16 cellular contexts compared by ENCODE assay signal in the genomic region with DNA sequence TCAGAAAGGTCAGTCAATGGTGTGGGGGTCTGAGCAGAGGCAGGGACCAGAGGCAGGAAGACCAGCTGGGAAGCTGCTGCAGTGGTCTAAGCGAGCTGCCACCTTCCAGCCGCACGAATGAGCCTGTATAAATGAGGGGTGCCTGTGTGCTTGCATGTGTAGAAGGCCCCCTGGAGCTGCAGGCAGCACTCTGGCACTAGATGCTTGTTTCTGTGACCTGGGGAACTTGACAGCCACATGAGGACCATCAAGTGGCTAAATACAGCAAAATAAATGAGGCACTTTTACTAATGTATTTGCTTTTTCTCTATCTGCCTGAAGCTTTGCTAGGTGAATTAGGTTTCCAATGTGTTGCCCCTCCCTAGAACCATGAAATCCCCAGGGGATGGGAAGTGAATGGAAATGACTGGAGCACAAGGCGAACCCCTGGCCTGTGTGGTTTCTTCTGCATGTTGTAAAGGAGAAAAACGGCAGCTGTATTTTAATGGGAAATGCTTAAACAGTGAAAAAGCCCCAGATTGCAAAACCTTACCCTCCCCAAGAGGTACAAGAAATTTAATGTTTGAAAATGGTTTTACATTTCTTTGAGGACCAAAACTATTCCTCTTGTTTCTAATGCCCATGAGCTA. TPM values are rescaled to one million over a fixed set of nuclear protein-coding genes. Genes with fewer than 3 reads are reported as not detected.
DNase-seq lines count a peak whose midpoint lies in the region; ATAC-seq and TF ChIP-seq lines count a peak whose summit lies in the region.
"Had no signal": no experiment of that assay in that cellular context is flagged by ENCODE, and none has a peak within 500 bp of the region (broad histone marks: within the 10 kb centered on the region; RNA-seq: fewer than 3 reads in every experiment).

No MANE protein-coding gene starts in this region.

- peak overlapping the region; percentile 36 for H3K18ac ChIP-seq in neuronal stem cell (ENCODE audit: low read length)

- H3K4me2 ChIP-seq in neuronal stem cell (ENCODE audit: insufficient read depth, low read length, poor library complexity, severe bottlenecking), result no peak overlapping the region
- H3K4me2 ChIP-seq: PC-9 had no signal

- no peak overlapping the region for H2BK15ac ChIP-seq in neuronal stem cell (ENCODE audit: low read length)

- no peaks in the 10 kb centered on the region for H3K79me1 ChIP-seq in neuronal stem cell (ENCODE audit: low read depth, low read length)

- no CpG with 5 or more reads among the region's 5 CpGs for WGBS in neuronal stem cell (ENCODE audit: extremely low coverage in 2 of 2, insufficient read length in 2 of 2, insufficient replicate concordance in 1 of 2), 2 donors

- in situ Hi-C loops in astrocyte of the spinal cord (cut with HindIII; ENCODE audit: low sequenced_read_pairs), result no loop called here

- no peak overlapping the region for H3K4ac ChIP-seq in neuronal stem cell (ENCODE audit: low read length)

- ATAC-seq in HG03196 (IDR thresholded peaks at IDR 0.05; ENCODE audit: unreplicated experiment) (no peak), GM21381 (IDR thresholded peaks at IDR 0.05; ENCODE audit: unreplicated experiment) (no peak), GM18907 (IDR thresholded peaks at IDR 0.05; ENCODE audit: unreplicated experiment) (no peak)
- ATAC-seq: mucosa of descending colon had no signal

- H2BK120ac ChIP-seq in neuronal stem cell (ENCODE audit: low read depth, low read length), result no peak overlapping the region

- H3K4me3 ChIP-seq in astrocyte of the spinal cord (ENCODE audit: low read depth, low read length) (no peak overlapping the region), neuronal stem cell (ENCODE audit: low read length in 2 of 2) (no peak overlapping the region)
- H3K4me3 ChIP-seq: mucosa of descending colon, pancreas, PC-9 had no signal

- DNase-seq in GM03348 (ENCODE audit: low spot score) (peak; percentile 70), NCI-H187 treated with DMSO at 0.1 percent for 48 hours (lab: John Stamatoyannopoulos, UW) (peak; percentile 90), astrocyte of the spinal cord (ENCODE audit: low read depth, low spot score) (peak; percentile 61), neuronal stem cell (ENCODE audit: low spot score) (no peak), DMS53 (lab: John Stamatoyannopoulos, UW) (no peak)
- DNase-seq: activated CD4-positive, alpha-beta memory T cell treated with anti-CD3 and anti-CD28 coated beads, Interleukin-2, amount 10 ng/mL, durations not matched to agents 7 days and 5 days; amniotic stem cell; CD4-positive, CD25-positive, alpha-beta regulatory T cell; kidney glomerular epithelial cell; mucosa of descending colon; NCI-H446; pancreas; PC-9 had no signal

- no peaks in the 10 kb centered on the region for H3K9me3 ChIP-seq in neuronal stem cell (replicated peaks in 1 of 2; ENCODE audit: control insufficient read depth in 2 of 2, insufficient read depth in 1 of 2, low read depth in 1 of 2, low read length in 2 of 2)
- H3K9me3 ChIP-seq: mucosa of descending colon, pancreas had no signal

- H3K4me1 ChIP-seq in neuronal stem cell (ENCODE audit: control insufficient read depth in 2 of 2, insufficient read depth in 1 of 2, low read depth in 1 of 2, low read length in 2 of 2), result peaks cover 0 to 7% of the 10 kb centered on the region in 2 donors
- H3K4me1 ChIP-seq: pancreas had no signal

- peaks cover 0 to 13% (median 0%) of the 10 kb centered on the region in 3 experiments for H3K27me3 ChIP-seq in neuronal stem cell (ENCODE audit: control insufficient read depth in 3 of 3, insufficient read depth in 3 of 3, low read depth in 1 of 3, low read length in 3 of 3)
- H3K27me3 ChIP-seq: pancreas had no signal

- H3K27ac ChIP-seq in neuronal stem cell (replicated peaks; ENCODE audit: low read length), result no peak overlapping the region
- H3K27ac ChIP-seq: pancreas, PC-9 had no signal

- H4K8ac ChIP-seq in neuronal stem cell (ENCODE audit: low read depth, low read length), result no peak overlapping the region

- no peak overlapping the region for H2AK5ac ChIP-seq in neuronal stem cell (ENCODE audit: low read depth, low read length)

- H3K14ac ChIP-seq in neuronal stem cell (ENCODE audit: low read length), result no peak overlapping the region

- H3K23ac ChIP-seq in neuronal stem cell (ENCODE audit: low read depth, low read length, poor library complexity), result no peak overlapping the region

- H2AFZ ChIP-seq in neuronal stem cell (ENCODE audit: low read length), result no peak overlapping the region
- H2AFZ ChIP-seq: PC-9 had no signal

- no peak for TF ChIP-seq CTCF in astrocyte of the spinal cord (IDR thresholded peaks at IDR 0.05; ENCODE audit: low read depth, low read length)

- H4K91ac ChIP-seq in neuronal stem cell (ENCODE audit: low read depth, low read length, poor library complexity), result no peak overlapping the region

- no peaks in the 10 kb centered on the region for H3K36me3 ChIP-seq in neuronal stem cell (replicated peaks in 1 of 2; ENCODE audit: control insufficient read depth in 2 of 2, insufficient read depth in 2 of 2, low read length in 2 of 2)
- H3K36me3 ChIP-seq: pancreas had no signal

- no peak overlapping the region for H2BK12ac ChIP-seq in neuronal stem cell (ENCODE audit: low read length)

- no peak overlapping the region for H2BK5ac ChIP-seq in neuronal stem cell (ENCODE audit: low read length)

- H3K9ac ChIP-seq in neuronal stem cell (ENCODE audit: low read depth, low read length, poor library complexity), result no peak overlapping the region

RNA-seq across cellular contexts. Expression of a gene that starts 57.7 kb away (rescaled TPM):
- polyA plus RNA-seq in neuronal stem cell (2013, experiment 1 of 2), result 6.1 TPM
- polyA plus RNA-seq in neuronal stem cell (2013, experiment 2 of 2), result 6.9 TPM

Comparison
In these comparisons a context has a peak if more than half of its experiments do, and no peak if none do; other contexts are left out.
1. DNase-seq: peak in GM03348 (single experiment), NCI-H187 treated with DMSO at 0.1 percent for 48 hours (single experiment) and astrocyte of the spinal cord (single experiment); none in neuronal stem cell (single experiment) and DMS53 (single experiment).